20 cellular contexts compared by ENCODE assay signal in genomic region chr4:157739237-157739636, GRCh38.
DNase-seq lines count a peak whose midpoint lies in the region; ATAC-seq and TF ChIP-seq lines count a peak whose summit lies in the region.
"Had no signal": no experiment of that assay in that cellular context is flagged by ENCODE, and none has a peak within 500 bp of the region (broad histone marks: within the 10 kb centered on the region; RNA-seq: fewer than 3 reads in every experiment).

No MANE protein-coding gene starts in this region.

- no peak for ATAC-seq in HG03460 (IDR thresholded peaks at IDR 0.05; ENCODE audit: unreplicated experiment)
- ATAC-seq: body of pancreas; naive thymus-derived CD4-positive, alpha-beta T cell; stimulated activated naive B cell treated with anti-CD40 and anti-IgM and Interleukin-4, amounts not matched to agents 10 μg/mL and 1 μg/mL and 100 μg/mL, for 72 hours had no signal

- H3K9me2 ChIP-seq in SK-N-SH: no peaks in the 10 kb centered on the region

- no peak for TF ChIP-seq CTCF in SK-N-SH (IDR thresholded peaks at IDR 0.05)

- H3K27ac ChIP-seq in SK-N-SH (ENCODE audit: low read depth in 2 of 2, low read length in 1 of 2): peak overlapping the region in 1 of 2 experiments; percentile 24; a peak in 1 of 4 replicates
- H3K27ac ChIP-seq: body of pancreas, HL-60, prostate gland, tibial nerve had no signal

- DNase-seq in HK-2 (ENCODE audit: unreplicated experiment) (peak; percentile 12), SK-N-SH (no peak), fibroblast of gingiva (ENCODE audit: low read depth) (peak; percentile 19), skeletal muscle cell (ENCODE audit: low read depth) (peak; percentile 1), KG1 (lab: John Stamatoyannopoulos, UW) (no peak), G401 (ENCODE audit: low spot score) (no peak), GOT3 (lab: John Stamatoyannopoulos, UW) (no peak)
- DNase-seq: activated CD4-positive, alpha-beta T cell treated with anti-CD3 and anti-CD28 coated beads, Interleukin-2, amount 10 ng/mL, durations not matched to agents 24 days and 14 days; activated naive CD4-positive, alpha-beta T cell treated with Interleukin-2 at 50 U/mL for 16 hours; BE2C; body of pancreas; DMS79; KBM-7; naive thymus-derived CD4-positive, alpha-beta T cell; stimulated activated CD4-positive, alpha-beta T cell treated with anti-CD3 and anti-CD28 coated beads, Interleukin-12 subunit alpha, Interleukin-12 subunit beta, amount 100 ng/mL, for 4 hours; stimulated activated naive B cell treated with anti-CD40 and anti-IgM and Interleukin-4, amounts not matched to agents 10 μg/mL and 1 μg/mL and 100 μg/mL, for 72 hours had no signal

- no peaks in the 10 kb centered on the region for H3K4me1 ChIP-seq in SK-N-SH (ENCODE audit: control insufficient read depth in 1 of 2, insufficient read depth in 2 of 2, low read depth in 1 of 2, low read length in 1 of 2)
- H3K4me1 ChIP-seq: BE2C, body of pancreas, prostate gland, tibial nerve had no signal

- CTCF ChIA-PET in SK-N-SH (lab: Yijun Ruan, JAX): no interaction called here

- no peak overlapping the region for H3K4me2 ChIP-seq in SK-N-SH

- in situ Hi-C loops in G401 (cut with HindIII; ENCODE audit: low sequenced_read_pairs): no loop called here

- H3K4me3 ChIP-seq in SK-N-SH (ENCODE audit: low read depth in 2 of 2, low read length in 1 of 2): no peak overlapping the region
- no peak overlapping the region for H3K4me3 ChIP-seq in skeletal muscle cell (ENCODE audit: low read depth, low read length)
- H3K4me3 ChIP-seq: body of pancreas, prostate gland, tibial nerve had no signal

- WGBS in SK-N-SH (ENCODE audit: low lambda C conversion rate): 27% methylated on average over 2 of the region's 2 CpGs

- H3K36me3 ChIP-seq in SK-N-SH (replicated peaks in 1 of 2; ENCODE audit: control insufficient read depth in 1 of 2, insufficient read depth in 2 of 2, low read length in 1 of 2): no peaks in the 10 kb centered on the region
- H3K36me3 ChIP-seq: BE2C, prostate gland, tibial nerve had no signal

- no peaks in the 10 kb centered on the region for H3K27me3 ChIP-seq in SK-N-SH (ENCODE audit: insufficient read depth)
- H3K27me3 ChIP-seq: BE2C, body of pancreas, tibial nerve had no signal

- no peaks in the 10 kb centered on the region for H3F3A ChIP-seq in SK-N-SH (replicated peaks; ENCODE audit: insufficient read depth)

- POLR2A ChIA-PET in SK-N-SH (lab: Yijun Ruan, JAX): no interaction called here

- peak overlapping the region; percentile 41; the same call in 1 of the 2 replicates for H2AFZ ChIP-seq in SK-N-SH (ENCODE audit: low read depth)

- TF ChIP-seq EP300 in SK-N-SH (IDR thresholded peaks at IDR 0.05; ENCODE audit: borderline replicate concordance in 1 of 2, low read depth in 1 of 2, low read length in 1 of 2): no peak

- no peak overlapping the region for H3K9ac ChIP-seq in SK-N-SH

- H3K79me2 ChIP-seq in SK-N-SH (ENCODE audit: insufficient read depth): no peaks in the 10 kb centered on the region

- H4K20me1 ChIP-seq in SK-N-SH (ENCODE audit: insufficient read depth): no peaks in the 10 kb centered on the region

- H3K9me3 ChIP-seq in SK-N-SH: no peaks in the 10 kb centered on the region
- H3K9me3 ChIP-seq: BE2C, body of pancreas, prostate gland, tibial nerve had no signal

- TF ChIP-seq RAD21 in SK-N-SH (IDR thresholded peaks at IDR 0.05; ENCODE audit: low read length): no peak

TF ChIP-seq in SK-N-SH, 30 proteins besides CTCF, POLR2A, EP300 and RAD21:
- no peak for TF ChIP-seq USF2 (IDR thresholded peaks at IDR 0.05; ENCODE audit: borderline replicate concordance, low read depth, low read length)
TF ChIP-seq in SK-N-SH: peak in this region for 0.

Comparison
In these comparisons a context has a peak if more than half of its experiments do, and no peak if none do; other contexts are left out.
1. DNase-seq: peak in HK-2 (single experiment), fibroblast of gingiva (single experiment) and skeletal muscle cell (single experiment); none in SK-N-SH (single experiment), KG1 (single experiment), G401 (single experiment) and GOT3 (single experiment).